Comparison of ENCODE assay signal across 23 cellular contexts in genomic region chr12:122929812-122930211, GRCh38. TPM values are rescaled to one million over a fixed set of nuclear protein-coding genes. Genes with fewer than 3 reads are reported as not detected.
DNase-seq lines count a peak whose midpoint lies in the region; ATAC-seq and TF ChIP-seq lines count a peak whose summit lies in the region.
"Had no signal": no experiment of that assay in that cellular context is flagged by ENCODE, and none has a peak within 500 bp of the region (broad histone marks: within the 10 kb centered on the region; RNA-seq: fewer than 3 reads in every experiment).

No MANE protein-coding gene starts in this region.

- H3K27ac ChIP-seq in RWPE1: peak overlapping the region; percentile 26; the same call in 1 of the 2 replicates
- no peak overlapping the region for H3K27ac ChIP-seq in neuronal stem cell (replicated peaks; ENCODE audit: low read length)
- H3K27ac ChIP-seq: PC-9 had no signal

- peak overlapping the region; percentile 43 for H4K91ac ChIP-seq in neuronal stem cell (ENCODE audit: low read depth, low read length, poor library complexity)

- no peaks in the 10 kb centered on the region for H3K27me3 ChIP-seq in neuronal stem cell (ENCODE audit: control insufficient read depth in 3 of 3, insufficient read depth in 3 of 3, low read depth in 1 of 3, low read length in 3 of 3)

- no peak for TF ChIP-seq CTCF in RWPE1 (conservative IDR thresholded peaks at IDR 0.05; ENCODE audit: low read depth)

- peak; percentile 45 for DNase-seq in NCI-H2171 treated with DMSO at 0.1 percent for 48 hours (lab: John Stamatoyannopoulos, UW)
- no peak for DNase-seq in NCI-H2171 (lab: John Stamatoyannopoulos, UW)
- no peak for DNase-seq in RWPE1 (ENCODE audit: low spot score)
- no peak for DNase-seq in neuronal stem cell (ENCODE audit: low spot score)
- DNase-seq in NCI-H345 treated with DMSO at 0.1 percent for 48 hours (lab: John Stamatoyannopoulos, UW; ENCODE audit: unreplicated experiment): no peak
- DNase-seq in cerebellar nuclear complex (lab: John Stamatoyannopoulos, UW): no peak
- DNase-seq: 8988T, Calu3, DMS53, KG1, MM.1S, NCI-H1048, NCI-H1417, NCI-H1694, NCI-H2029 treated with DMSO at 0.1 percent for 48 hours, NCI-H226, NCI-H774, PC-9, SIG-M5, SK-N-SH had no signal

- H3K4me3 ChIP-seq in neuronal stem cell (ENCODE audit: low read length in 2 of 2): no peak overlapping the region
- H3K4me3 ChIP-seq: GM23338, HAP-1, PC-9 had no signal

- no peak overlapping the region for H2AFZ ChIP-seq in neuronal stem cell (ENCODE audit: low read length)
- H2AFZ ChIP-seq: GM23338, PC-9 had no signal

- H3K9ac ChIP-seq in neuronal stem cell (ENCODE audit: low read depth, low read length, poor library complexity): no peak overlapping the region
- H3K9ac ChIP-seq: SK-N-SH had no signal

- H4K8ac ChIP-seq in neuronal stem cell (ENCODE audit: low read depth, low read length): peak overlapping the region; percentile 93

- H3K9me3 ChIP-seq in neuronal stem cell (replicated peaks in 1 of 2; ENCODE audit: control insufficient read depth in 2 of 2, insufficient read depth in 1 of 2, low read depth in 1 of 2, low read length in 2 of 2): no peaks in the 10 kb centered on the region
- H3K9me3 ChIP-seq: HAP-1, SK-N-SH had no signal

- no peak for ATAC-seq in GM18873 (IDR thresholded peaks at IDR 0.05; ENCODE audit: low FRiP score, unreplicated experiment)
- ATAC-seq: GM23338 had no signal

- peak overlapping the region; percentile 85 for H2BK15ac ChIP-seq in neuronal stem cell (ENCODE audit: low read length)

- H3K18ac ChIP-seq in neuronal stem cell (ENCODE audit: low read length): peak overlapping the region; percentile 85

- peaks cover 0 to 1% of the 10 kb centered on the region in 2 donors for H3K4me1 ChIP-seq in neuronal stem cell (ENCODE audit: control insufficient read depth in 2 of 2, insufficient read depth in 1 of 2, low read depth in 1 of 2, low read length in 2 of 2)
- H3K4me1 ChIP-seq: HAP-1 had no signal

- POLR2A ChIA-PET in RWPE1 (lab: Yijun Ruan, JAX; ENCODE audit: low non-redundant PET): no interaction called here

- H2BK120ac ChIP-seq in neuronal stem cell (ENCODE audit: low read depth, low read length): no peak overlapping the region

- peak overlapping the region; percentile 97 for H3K14ac ChIP-seq in neuronal stem cell (ENCODE audit: low read length)

- H2BK5ac ChIP-seq in neuronal stem cell (ENCODE audit: low read length): peak overlapping the region; percentile 90

- peak overlapping the region; percentile 99 for H2AK5ac ChIP-seq in neuronal stem cell (ENCODE audit: low read depth, low read length)

- peak overlapping the region; percentile 98 for H3K23ac ChIP-seq in neuronal stem cell (ENCODE audit: low read depth, low read length, poor library complexity)

- CTCF ChIA-PET in RWPE1 (lab: Yijun Ruan, JAX): no interaction called here

- no CpG with 5 or more reads among the region's 23 CpGs for whole genome bisulfite sequencing in neuronal stem cell (ENCODE audit: extremely low coverage in 2 of 2, insufficient read length in 2 of 2, insufficient replicate concordance in 1 of 2), 2 donors

- no peaks in the 10 kb centered on the region for H3K36me3 ChIP-seq in neuronal stem cell (replicated peaks in 1 of 2; ENCODE audit: control insufficient read depth in 2 of 2, insufficient read depth in 2 of 2, low read length in 2 of 2)
- H3K36me3 ChIP-seq: HAP-1 had no signal

- peak overlapping the region; percentile 88 for H2BK12ac ChIP-seq in neuronal stem cell (ENCODE audit: low read length)

- peaks cover 2% of the 10 kb centered on the region for H3K79me1 ChIP-seq in neuronal stem cell (ENCODE audit: low read depth, low read length)

- H3K4me2 ChIP-seq in neuronal stem cell (ENCODE audit: insufficient read depth, low read length, poor library complexity, severe bottlenecking): no peak overlapping the region
- H3K4me2 ChIP-seq: GM23338, PC-9, SK-N-SH had no signal

- H3K4ac ChIP-seq in neuronal stem cell (ENCODE audit: low read length): no peak overlapping the region

RNA-seq across cellular contexts. Expression of gene VPS37B, which starts 33.9 kb away (rescaled TPM):
- 26.4 TPM for polyA plus RNA-seq in neuronal stem cell (2013, experiment 1 of 2)
- 26.7 TPM for polyA plus RNA-seq in neuronal stem cell (2013, experiment 2 of 2)

RNA-seq across cellular contexts. Expression of gene ABCB9, which starts 36.5 kb away (rescaled TPM):
- polyA plus RNA-seq in neuronal stem cell (2013, experiment 1 of 2): 2.0 TPM
- 1.5 TPM for polyA plus RNA-seq in neuronal stem cell (2013, experiment 2 of 2)

RNA-seq across cellular contexts. Expression of gene OGFOD2, which starts 45.2 kb away (rescaled TPM):
- polyA plus RNA-seq in neuronal stem cell (2013, experiment 1 of 2): 6.9 TPM
- 5.5 TPM for polyA plus RNA-seq in neuronal stem cell (2013, experiment 2 of 2)

RNA-seq across cellular contexts. Expression of gene ARL6IP4, which starts 50.7 kb away (rescaled TPM):
- 134 TPM for polyA plus RNA-seq in neuronal stem cell (2013, experiment 1 of 2)
- polyA plus RNA-seq in neuronal stem cell (2013, experiment 2 of 2): 128 TPM
